21 cellular contexts compared by ENCODE assay signal in the genomic region with DNA sequence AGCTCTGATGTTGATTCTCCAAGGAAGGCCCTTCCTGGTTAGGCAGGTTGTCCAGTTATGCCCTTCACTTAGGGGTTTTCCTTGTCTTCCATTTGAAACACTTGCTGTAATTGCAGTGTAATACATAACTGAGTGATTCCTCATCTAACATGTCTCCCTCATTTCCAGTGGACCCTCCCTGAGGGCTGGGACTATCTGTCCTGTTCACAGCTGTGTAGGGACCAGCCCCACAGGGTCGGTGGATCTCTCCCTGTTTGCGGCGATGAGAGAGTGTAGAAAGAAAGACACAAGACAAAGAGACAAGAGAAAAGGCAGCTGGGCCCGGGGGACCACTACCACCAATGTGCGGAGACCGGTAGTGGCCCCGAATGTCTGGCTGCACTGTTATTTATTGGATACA.
DNase-seq lines count a peak whose midpoint lies in the region; ATAC-seq and TF ChIP-seq lines count a peak whose summit lies in the region.
"Had no signal": no experiment of that assay in that cellular context is flagged by ENCODE, and none has a peak within 500 bp of the region (broad histone marks: within the 10 kb centered on the region; RNA-seq: fewer than 3 reads in every experiment).

No MANE protein-coding gene starts in this region.

- no peak overlapping the region for H4K8ac ChIP-seq in H9 (replicated peaks; ENCODE audit: insufficient read length, low read depth, low read length)
- H4K8ac ChIP-seq in IMR-90 (ENCODE audit: low read depth in 2 of 2, low read length in 2 of 2) = peak overlapping the region in 1 of 2 experiments; percentile 30; a peak in 1 of 4 replicates

- H3K56ac ChIP-seq in H9 (ENCODE audit: insufficient read length, low read depth, low read length) = no peak overlapping the region
- no peak overlapping the region for H3K56ac ChIP-seq in IMR-90 (ENCODE audit: extremely low read depth, insufficient read depth, low read length)

- TF ChIP-seq CTCF in H9 (conservative IDR thresholded peaks at IDR 0.05) (no peak), IMR-90 (conservative IDR thresholded peaks at IDR 0.05; ENCODE audit: low read depth, low read length) (no peak), osteoblast (IDR thresholded peaks at IDR 0.05; ENCODE audit: extremely low read depth, low read depth, low read length) (no peak), right lobe of liver (IDR thresholded peaks at IDR 0.05) (no peak)

- H2BK15ac ChIP-seq in H9 (ENCODE audit: low read depth, low read length) (no peak overlapping the region), IMR-90 (ENCODE audit: low read depth, low read length) (peak overlapping the region; percentile 6; the same call in 2 of the 3 replicates)

- H3K36me3 ChIP-seq in IMR-90 (ENCODE audit: control insufficient read depth, insufficient read depth, low read length) = no peaks in the 10 kb centered on the region
- H3K36me3 ChIP-seq in osteoblast (ENCODE audit: insufficient read depth, low read length) = no peaks in the 10 kb centered on the region
- H3K36me3 ChIP-seq in H7 (replicated peaks; ENCODE audit: control insufficient read depth, insufficient read depth, low read length) = no peaks in the 10 kb centered on the region
- no peaks in the 10 kb centered on the region for H3K36me3 ChIP-seq in right lobe of liver
- H3K36me3 ChIP-seq: BE2C, HAP-1 had no signal

- H3K27me3 ChIP-seq in H9 (ENCODE audit: insufficient read depth, low read length) (no peaks in the 10 kb centered on the region), IMR-90 (ENCODE audit: control insufficient read depth, insufficient read depth, low read length) (peaks cover 4% of the 10 kb centered on the region), osteoblast (ENCODE audit: insufficient read depth, low read length) (no peaks in the 10 kb centered on the region), H7 (ENCODE audit: control insufficient read depth, insufficient read depth, low read length) (no peaks in the 10 kb centered on the region), right lobe of liver (no peaks in the 10 kb centered on the region)
- H3K27me3 ChIP-seq: BE2C had no signal

- dilution Hi-C loops in IMR-90 (cut with HindIII; ENCODE audit: low sequenced_read_pairs, unreplicated experiment) = no loop called here

- no peak for TF ChIP-seq RAD21 in IMR-90 (IDR thresholded peaks at IDR 0.05; ENCODE audit: low read length)

- H3K4me3 ChIP-seq in IMR-90 (ENCODE audit: insufficient read depth, low read depth, low read length) (no peak overlapping the region), osteoblast (ENCODE audit: insufficient read depth, low read length) (no peak overlapping the region), H7 (ENCODE audit: insufficient read depth, low read depth, low read length) (no peak overlapping the region), right lobe of liver (no peak overlapping the region)
- H3K4me3 ChIP-seq: HAP-1 had no signal

- TF ChIP-seq POLR2A in IMR-90 (IDR thresholded peaks at IDR 0.05; ENCODE audit: low read depth, low read length) = no peak
- TF ChIP-seq POLR2A in right lobe of liver (IDR thresholded peaks at IDR 0.05) = no peak

- H3K79me1 ChIP-seq in H9 (ENCODE audit: insufficient read depth, low read depth, low read length, poor library complexity, severe bottlenecking) (no peaks in the 10 kb centered on the region), IMR-90 (ENCODE audit: low read depth in 1 of 2, low read length in 2 of 2) (no peaks in the 10 kb centered on the region)

- H3K27ac ChIP-seq in H9 (ENCODE audit: insufficient read length, low read depth, low read length) (no peak overlapping the region), IMR-90 (ENCODE audit: insufficient read depth, low read length) (no peak overlapping the region), osteoblast (ENCODE audit: low read depth, low read length) (no peak overlapping the region), right lobe of liver (no peak overlapping the region)
- H3K27ac ChIP-seq: HL-60 had no signal

- H3K23ac ChIP-seq in H9 (ENCODE audit: insufficient read length, low read depth, low read length) = no peak overlapping the region
- no peak overlapping the region for H3K23ac ChIP-seq in IMR-90 (ENCODE audit: low read depth, low read length)

- H3K4me2 ChIP-seq in H9 (ENCODE audit: insufficient read depth, insufficient read length, low read length) (no peak overlapping the region), IMR-90 (ENCODE audit: low read depth, low read length) (no peak overlapping the region), osteoblast (ENCODE audit: insufficient read depth, low read length) (no peak overlapping the region)

- in situ Hi-C loops in IMR-90 (cut with MboI; ENCODE audit: low sequenced_read_pairs) = no loop called here

- no peak overlapping the region for H3K4ac ChIP-seq in H9 (ENCODE audit: low read depth, low read length)
- peak overlapping the region; percentile 66 for H3K4ac ChIP-seq in IMR-90 (ENCODE audit: low read depth, low read length)

- DNase-seq in H9 (no peak), IMR-90 (no peak), kidney tubule cell (ENCODE audit: low spot score) (peak; percentile 25), osteoblast (ENCODE audit: insufficient read length, low spot score, missing footprints) (no peak), H7 (no peak), right lobe of liver (no peak), HCEC 1CT (no peak)
- DNase-seq: BE2C; C1 segment of cervical spinal cord; CD4-positive, CD25-positive, alpha-beta regulatory T cell; CD8-positive, alpha-beta memory T cell; COR-L47; DMS 273 treated with DMSO at 0.1 percent for 48 hours; DMS53; DND-41; EL; GOT3; KBM-7 had no signal

- H3K14ac ChIP-seq in H9 (ENCODE audit: insufficient read depth, low read length) (no peak overlapping the region), IMR-90 (replicated peaks; ENCODE audit: low read depth, low read length) (0 out of 2 replicates have a peak overlapping the region, but pooled peaks have one; percentile 50)

- no peak overlapping the region for H3K18ac ChIP-seq in H9 (ENCODE audit: insufficient read length, low read depth, low read length)
- peak overlapping the region; percentile 54; the same call in 1 of the 2 replicates for H3K18ac ChIP-seq in IMR-90 (ENCODE audit: low read depth, low read length)

- no peak overlapping the region for H4K5ac ChIP-seq in H9 (ENCODE audit: insufficient read length, low read depth, low read length)
- no peak overlapping the region; the same call in 1 of the 2 replicates for H4K5ac ChIP-seq in IMR-90 (ENCODE audit: low read depth, low read length)

- H2BK5ac ChIP-seq in H9 (ENCODE audit: insufficient read length, low read length) (no peak overlapping the region), IMR-90 (ENCODE audit: low read depth, low read length, poor library complexity, severe bottlenecking) (no peak overlapping the region)

- no TSS peak for BruUV-seq in IMR-90 (replicated peaks; lab: Mats Ljungman, UMichigan)

- H4K91ac ChIP-seq in H9 (ENCODE audit: insufficient read length, low read depth, low read length) (no peak overlapping the region), IMR-90 (ENCODE audit: insufficient read depth, low read depth, low read length) (no peak overlapping the region; the same call in 1 of the 2 replicates)

- H2BK120ac ChIP-seq in H9 (ENCODE audit: low read depth, low read length, poor library complexity, severe bottlenecking) (no peak overlapping the region), IMR-90 (ENCODE audit: low read depth, low read length) (peak overlapping the region; percentile 69)

- H3K36me3 Mint-ChIP-seq in H9 (ENCODE audit: insufficient read depth in 1 of 3, low read depth in 3 of 3) = no peaks in the 10 kb centered on the region
- H3K36me3 Mint-ChIP-seq: CD4-positive, CD25-positive, alpha-beta regulatory T cell; CD8-positive, alpha-beta memory T cell; IgD-negative memory B cell had no signal

- H2BK20ac ChIP-seq in H9 (ENCODE audit: low read depth, low read length, poor library complexity, severe bottlenecking) = no peak overlapping the region
- peak overlapping the region; percentile 65 for H2BK20ac ChIP-seq in IMR-90 (ENCODE audit: low read depth, low read length)

- CTCF ChIA-PET in IMR-90 (lab: Yijun Ruan, JAX) = no interaction called here

- H3K9ac ChIP-seq in H9 (ENCODE audit: extremely low read depth, insufficient read length, low read length) = no peak overlapping the region
- H3K9ac ChIP-seq in IMR-90 (ENCODE audit: low read depth, low read length) = no peak overlapping the region

- no peak overlapping the region for H3K4me3 Mint-ChIP-seq in H9
- H3K4me3 Mint-ChIP-seq: CD4-positive, CD25-positive, alpha-beta regulatory T cell; CD8-positive, alpha-beta memory T cell; IgD-negative memory B cell had no signal

- H4K20me1 ChIP-seq in H9 (ENCODE audit: control insufficient read depth, insufficient read depth, insufficient read length) (no peaks in the 10 kb centered on the region), IMR-90 (ENCODE audit: insufficient read depth, low read length) (no peaks in the 10 kb centered on the region), osteoblast (ENCODE audit: insufficient read depth, low read length) (no peaks in the 10 kb centered on the region)

- H2AK9ac ChIP-seq in IMR-90 (replicated peaks; ENCODE audit: low read depth, low read length, poor library complexity) = no peak overlapping the region

- POLR2A ChIA-PET in IMR-90 (lab: Charles Lee; ENCODE audit: unreplicated experiment) = no interaction called here

- H2AFZ ChIP-seq in H9 (ENCODE audit: low read length) (no peak overlapping the region), IMR-90 (replicated peaks; ENCODE audit: low read length, poor library complexity) (no peak overlapping the region), osteoblast (ENCODE audit: low read length) (peak overlapping the region; percentile 18)

- H2AK5ac ChIP-seq in H9 (ENCODE audit: insufficient read length, low read length) = no peak overlapping the region
- peak overlapping the region; percentile 49; the same call in 1 of the 2 replicates for H2AK5ac ChIP-seq in IMR-90 (ENCODE audit: low read depth, low read length)

- H3K9me3 ChIP-seq in H9 (ENCODE audit: control insufficient read depth, low read depth, low read length) (no peaks in the 10 kb centered on the region), IMR-90 (ENCODE audit: control insufficient read depth, insufficient read depth, low read length) (peaks cover 3% of the 10 kb centered on the region; the same call in 1 of the 2 replicates), osteoblast (ENCODE audit: low read depth, low read length) (no peaks in the 10 kb centered on the region), right lobe of liver (no peaks in the 10 kb centered on the region)
- H3K9me3 ChIP-seq: BE2C, HAP-1 had no signal

- no CpG with 5 or more reads among the region's 7 CpGs for WGBS in H9 (ENCODE audit: extremely low coverage, insufficient read length, low lambda C conversion rate)
- WGBS in IMR-90 (ENCODE audit: extremely low coverage in 2 of 2, insufficient read length in 1 of 2), 2 experiments = no CpG with 5 or more reads among the region's 7 CpGs
- WGBS in right lobe of liver (ENCODE audit: insufficient coverage, low coverage, low lambda C conversion rate, missing lambda C conversion rate) = 85% methylated on average over 3 of the region's 7 CpGs

- H3K23me2 ChIP-seq in H9 (ENCODE audit: insufficient read length, low read depth, low read length, poor library complexity, severe bottlenecking) = no peaks in the 10 kb centered on the region

- no peaks in the 10 kb centered on the region for H3K79me2 ChIP-seq in H9 (ENCODE audit: insufficient read depth, low read length)
- no peaks in the 10 kb centered on the region for H3K79me2 ChIP-seq in osteoblast (ENCODE audit: insufficient read depth, low read length)

- H3K27ac Mint-ChIP-seq in H9 = peak overlapping the region in 2 of 3 experiments; percentile 34 to 38; a peak in 2 of 7 replicates
- H3K27ac Mint-ChIP-seq: CD4-positive, CD25-positive, alpha-beta regulatory T cell; CD8-positive, alpha-beta memory T cell; IgD-negative memory B cell had no signal

- no peak overlapping the region for H3T11ph ChIP-seq in H9 (ENCODE audit: low read length)

- peaks cover 7% of the 10 kb centered on the region for H3K27me3 Mint-ChIP-seq in H9 (ENCODE audit: low read depth)

- H3K4me1 ChIP-seq in H9 (ENCODE audit: insufficient read depth, low read length) = no peaks in the 10 kb centered on the region
- peaks cover 8% of the 10 kb centered on the region for H3K4me1 ChIP-seq in IMR-90 (ENCODE audit: control insufficient read depth, insufficient read depth, low read length)
- H3K4me1 ChIP-seq in osteoblast (ENCODE audit: insufficient read depth, low read length) = peaks cover 12% of the 10 kb centered on the region
- no peaks in the 10 kb centered on the region for H3K4me1 ChIP-seq in right lobe of liver
- H3K4me1 ChIP-seq: BE2C, HAP-1 had no signal

- H3K9me3 Mint-ChIP-seq in H9 = no peaks in the 10 kb centered on the region
- H3K9me3 Mint-ChIP-seq: CD8-positive, alpha-beta memory T cell had no signal

- no peaks in the 10 kb centered on the region for H3K4me1 Mint-ChIP-seq in H9
- H3K4me1 Mint-ChIP-seq: CD4-positive, CD25-positive, alpha-beta regulatory T cell; CD8-positive, alpha-beta memory T cell; IgD-negative memory B cell had no signal

- H3K9me1 ChIP-seq in IMR-90 (ENCODE audit: insufficient read depth, low read length) = peaks cover 9% of the 10 kb centered on the region; the same call in 1 of the 2 replicates

- no peak overlapping the region for H2BK12ac ChIP-seq in H9 (ENCODE audit: insufficient read length, low read depth, low read length)

- intact Hi-C loops in IMR-90 (cut with micrococcal nuclease) (no loop called here), right lobe of liver (cut with DNase I) (no loop called here)

- no peak for ATAC-seq in IMR-90 (ENCODE audit: low read depth)
- ATAC-seq in right lobe of liver = no peak
